In the genomic region with DNA sequence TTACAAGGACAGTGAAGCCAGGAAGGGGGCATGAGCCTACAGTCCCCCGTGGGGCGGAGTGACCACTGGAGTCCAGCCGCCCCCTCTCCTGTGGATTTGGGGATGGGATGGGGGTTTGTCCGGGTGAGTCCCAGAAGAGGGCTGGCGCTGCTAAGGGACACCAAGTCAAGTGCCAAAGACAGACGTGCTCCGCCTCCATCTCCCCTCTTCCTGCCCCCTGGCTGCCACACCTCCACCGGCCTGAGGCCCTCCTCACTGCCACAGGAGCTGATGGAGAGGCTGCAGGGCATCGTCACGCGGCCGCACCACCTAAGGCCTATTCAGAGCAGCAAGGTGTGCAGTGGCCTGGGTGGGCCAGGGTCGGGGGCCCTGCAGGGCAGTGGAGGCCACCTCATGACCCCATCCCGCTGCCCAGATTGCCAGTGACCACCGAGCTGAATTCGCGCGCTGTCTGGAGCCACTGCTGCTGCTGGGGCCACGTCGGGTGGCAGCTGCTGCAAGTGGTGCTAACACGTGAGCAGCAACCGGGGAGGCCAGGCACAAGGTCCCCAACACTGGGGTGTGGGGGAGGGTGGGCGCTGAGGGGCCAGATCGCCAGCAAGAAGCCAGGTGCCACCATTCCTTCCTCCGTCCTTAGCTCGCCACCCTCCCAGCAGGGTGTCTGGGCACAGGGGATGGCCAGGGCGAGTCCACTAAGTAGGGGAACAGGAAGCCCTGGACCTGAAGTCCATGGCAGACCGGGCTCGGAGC, we compare ENCODE assay signal across 25 cellular contexts. TPM values are rescaled to one million over a fixed set of nuclear protein-coding genes. Genes with fewer than 3 reads are reported as not detected.
"Had no signal": no experiment of that assay in that cellular context is flagged by ENCODE, and none has a peak within 500 bp of the region (broad histone marks: within the 10 kb centered on the region; RNA-seq: fewer than 3 reads in every experiment).

No MANE protein-coding gene starts in this region.

- H3K4me3 ChIP-seq: SJSA1, SK-N-MC had no signal

- H3K9me3 ChIP-seq: SJSA1 had no signal

- H3K27ac ChIP-seq: SJSA1, SK-N-MC had no signal

- DNase-seq: Karpas-422, KG1, MM.1S, NCI-H1105, NCI-H1417, NCI-H1436 treated with DMSO at 0.1 percent for 48 hours, NCI-H1694 treated with DMSO at 0.1 percent for 48 hours, NCI-H1930, NCI-H2081, NCI-H2107, NCI-H2227 treated with DMSO at 0.1 percent for 48 hours, NCI-H524, NCI-H526 treated with DMSO at 0.1 percent for 48 hours, NCI-H748 treated with DMSO at 0.1 percent for 48 hours, Right ventricle myocardium superior, RPMI8226, SIG-M5, SW 1271, T-cell had no signal

- H3K9me3 Mint-ChIP-seq: T-cell had no signal

- ATAC-seq: T-cell had no signal

- H3K27ac Mint-ChIP-seq: T-cell had no signal

- H3K36me3 Mint-ChIP-seq: T-cell had no signal

- FAIRE-seq: RCC 7860 had no signal

- H3K27me3 ChIP-seq: SJSA1 had no signal

RNA-seq across cellular contexts. Expression of gene CHD5, which starts 30.7 kb away (rescaled TPM):
- total RNA-seq: Right ventricle myocardium superior had no signal

RNA-seq across cellular contexts. Expression of gene HES3, which starts 33.2 kb away (rescaled TPM):
- total RNA-seq: HT-29, M059J, NCI-H460, Right ventricle myocardium superior, SJSA1, T-cell had no signal
